8 cellular contexts compared by ENCODE assay signal in the genomic region with DNA sequence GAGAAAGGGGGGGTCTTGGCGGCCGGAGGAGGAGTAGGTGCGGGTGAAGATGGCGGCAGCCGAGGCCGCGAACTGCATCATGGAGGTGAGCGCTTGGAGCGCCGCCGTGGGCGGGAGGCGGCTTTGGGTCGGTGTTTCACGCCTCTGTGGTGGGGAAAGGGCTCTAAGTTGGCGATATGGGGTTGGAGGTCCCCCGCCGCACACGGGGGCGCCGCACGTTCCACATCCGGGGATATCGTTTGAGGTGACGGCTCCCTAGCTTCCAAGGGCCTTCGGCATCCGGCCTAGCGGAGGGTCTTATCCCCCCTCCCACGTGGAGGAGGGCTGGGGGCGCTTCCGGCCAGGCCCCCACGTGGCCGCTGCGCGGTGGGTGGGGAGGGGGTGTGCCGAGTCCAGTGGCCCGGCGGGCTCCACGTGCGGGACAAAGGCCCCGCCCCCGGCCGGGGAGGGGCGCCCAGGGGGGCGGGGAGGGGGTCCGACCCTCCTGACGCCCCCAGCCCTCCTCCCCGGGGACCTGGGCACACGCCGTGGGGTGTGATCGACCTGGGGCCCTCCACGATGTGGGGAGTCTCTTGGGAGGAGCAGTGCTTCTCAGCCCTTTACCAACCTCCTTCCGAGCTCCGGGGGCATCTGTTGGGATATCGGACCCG. TPM values are rescaled to one million over a fixed set of nuclear protein-coding genes. Genes with fewer than 3 reads are reported as not detected.
A peak's percentile ranks its signal among the peaks of the same experiment; 100 is the strongest.
DNase-seq lines count a peak whose midpoint lies in the region; ATAC-seq and TF ChIP-seq lines count a peak whose summit lies in the region.

A gene (plus strand): TSS at position 40 of the 650 bp plus-strand sequence. CDS start 10 bp downstream, at position 50.

- H4K20me1 ChIP-seq in BLaER1 (peaks cover 48% of the 10 kb centered on the region), GM23338 (replicated peaks; ENCODE audit: insufficient read depth) (peaks cover 29% of the 10 kb centered on the region)

- no peaks in the 10 kb centered on the region; the same call in 2 of the 3 replicates for H3K9me3 Mint-ChIP-seq in GM23338

- H3K4me3 ChIP-seq in BLaER1 (peak within 1 kb of the TSS; percentile 99), GM23338 (peak within 1 kb of the TSS; percentile 95)

- H3K9me3 ChIP-seq in BLaER1 = no peaks in the 10 kb centered on the region

- TF ChIP-seq CTCF in GM23338 (conservative IDR thresholded peaks at IDR 0.05; ENCODE audit: low read depth in 2 of 2) = 0 out of 4 replicates have a peak, but pooled peaks of 1 of the 2 experiments have one; percentile 0

- no peaks in the 10 kb centered on the region for H3K9me2 ChIP-seq in GM23338 (ENCODE audit: insufficient read depth)

- H3K4me2 ChIP-seq in BLaER1 (peak within 1 kb of the TSS; percentile 97), GM23338 (peak within 1 kb of the TSS; percentile 84)

- peaks cover 24% of the 10 kb centered on the region for H3K36me3 ChIP-seq in BLaER1
- H3K36me3 ChIP-seq in GM23338 (ENCODE audit: insufficient read depth) = peaks cover 20% of the 10 kb centered on the region

- H3K79me2 ChIP-seq in GM23338 (replicated peaks; ENCODE audit: insufficient read depth) = peaks cover 50% of the 10 kb centered on the region

- intact Hi-C loops in left colon (cut with DNase I, micrococcal nuclease) = no loop called here

- H3K27me3 ChIP-seq in BLaER1 (no peaks in the 10 kb centered on the region), GM23338 (ENCODE audit: insufficient read depth) (no peaks in the 10 kb centered on the region)

- H3K4me3 Mint-ChIP-seq in GM23338 = peak within 1 kb of the TSS; percentile 91

- peaks cover 35% of the 10 kb centered on the region for H3K27me3 Mint-ChIP-seq in GM23338 (ENCODE audit: insufficient read depth, low read depth, poor library complexity)

- H3K4me1 Mint-ChIP-seq in GM23338 = peaks cover 19% of the 10 kb centered on the region

- peaks cover 62% of the 10 kb centered on the region for H3K4me1 ChIP-seq in BLaER1
- H3K4me1 ChIP-seq in GM23338 (ENCODE audit: insufficient read depth) = peaks cover 22% of the 10 kb centered on the region

- peak; percentile 9 for ATAC-seq in GM23338
- ATAC-seq in left colon = peak; percentile 10
- ATAC-seq in GM21423 (IDR thresholded peaks at IDR 0.05; ENCODE audit: unreplicated experiment) = no peak

- DNase-seq in GM23338 (ENCODE audit: low spot score) (peak; percentile 67), T-helper 1 cell (peak in 4 of 5 donors; percentile 45 to 61 (median 52)), cerebellum (ENCODE audit: low spot score) (peak; percentile 44), left colon (peak in 1 of 2 donors; percentile 61), cerebellar cortex (ENCODE audit: low spot score) (no peak)
- DNase-seq in stimulated activated CD4-positive, alpha-beta T cell treated with anti-CD3 and anti-CD28 coated beads, Interleukin-4, amount 100 ng/mL, for 24 hours = peak; percentile 52

- H3K36me3 Mint-ChIP-seq in GM23338 (ENCODE audit: low read depth) = peaks cover 28% of the 10 kb centered on the region

- H3K27ac Mint-ChIP-seq in GM23338 = peak within 1 kb of the TSS; percentile 100

- H3F3A ChIP-seq in GM23338 (replicated peaks; ENCODE audit: low read depth) = peaks cover 38% of the 10 kb centered on the region

- H3K9ac ChIP-seq in BLaER1 = peak within 1 kb of the TSS; percentile 100

- H2AFZ ChIP-seq in GM23338 = no peak within 1 kb of the TSS

- H3K27ac ChIP-seq in BLaER1 (peak within 1 kb of the TSS; percentile 100), GM23338 (ENCODE audit: low read depth) (peak within 1 kb of the TSS; percentile 98)

TF ChIP-seq in GM23338, 12 proteins besides CTCF, POLR2A, EP300 and RAD21:
- TF ChIP-seq POLR2AphosphoS5 (IDR thresholded peaks at IDR 0.05; ENCODE audit: low read depth) (peak; percentile 93), JUNB (IDR thresholded peaks at IDR 0.05; ENCODE audit: unreplicated experiment) (no peak)

RNA-seq across cellular contexts. Expression of the gene that starts here (rescaled TPM):
- 700 and 762 TPM in 2 replicates for total RNA-seq in GM23338 (2014; rRNA removed; shearing (Covaris generic))
- 587 and 590 TPM in 2 replicates for polyA plus RNA-seq in GM23338 (2016; fragmentation: Nextera tagmentation; extraction: Ambion mirVana)
- total RNA-seq in cerebellum = 147 TPM
- total RNA-seq in left colon = 10 to 100 TPM; 66.7 to 83.9 TPM
